In genomic region chr10:3116508-3117100, GRCh38 we compare ENCODE assay signal across 24 cellular contexts.
"Had no signal": no experiment of that assay in that cellular context is flagged by ENCODE, and none has a peak within 500 bp of the region (broad histone marks: within the 10 kb centered on the region; RNA-seq: fewer than 3 reads in every experiment).

No MANE protein-coding gene starts in this region.

- ATAC-seq: activated CD8-positive, alpha-beta memory T cell treated with anti-CD3 and anti-CD28 coated beads, Interleukin-2, amount 10 ng/mL, durations not matched to agents 7 days and 5 days; activated CD8-positive, alpha-beta T cell treated with anti-CD3 and anti-CD28 coated beads for 36 hours; mucosa of descending colon; sciatic nerve; stimulated activated memory B cell treated with anti-CD40 and anti-IgM and Interleukin-4, amounts not matched to agents 10 μg/mL and 1 μg/mL and 100 μg/mL, for 72 hours; T-cell had no signal

- H3K27me3 ChIP-seq: adrenal gland, breast epithelium, colonic mucosa, heart right ventricle had no signal

- H3K27ac Mint-ChIP-seq: activated CD4-positive, alpha-beta T cell treated with anti-CD3 and anti-CD28 coated beads, Interleukin-2, amount 10 ng/mL, durations not matched to agents 7 days and 5 days; activated CD8-positive, alpha-beta memory T cell treated with anti-CD3 and anti-CD28 coated beads, Interleukin-2, amount 10 ng/mL, durations not matched to agents 7 days and 5 days; activated CD8-positive, alpha-beta T cell treated with anti-CD3 and anti-CD28 coated beads for 36 hours; activated naive CD8-positive, alpha-beta T cell; nephron progenitor cell; stimulated activated memory B cell treated with anti-CD40 and anti-IgM and Interleukin-4, amounts not matched to agents 10 μg/mL and 1 μg/mL and 100 μg/mL, for 72 hours; T-cell; type B pancreatic cell had no signal

- H3K9me3 Mint-ChIP-seq: activated CD4-positive, alpha-beta T cell treated with anti-CD3 and anti-CD28 coated beads, Interleukin-2, amount 10 ng/mL, durations not matched to agents 7 days and 5 days; activated CD8-positive, alpha-beta T cell treated with anti-CD3 and anti-CD28 coated beads for 36 hours; nephron progenitor cell; stimulated activated memory B cell treated with anti-CD40 and anti-IgM and Interleukin-4, amounts not matched to agents 10 μg/mL and 1 μg/mL and 100 μg/mL, for 72 hours; T-cell; type B pancreatic cell had no signal

- H3K27me3 Mint-ChIP-seq: activated CD4-positive, alpha-beta T cell treated with anti-CD3 and anti-CD28 coated beads, Interleukin-2, amount 10 ng/mL, durations not matched to agents 7 days and 5 days; activated CD8-positive, alpha-beta memory T cell treated with anti-CD3 and anti-CD28 coated beads, Interleukin-2, amount 10 ng/mL, durations not matched to agents 7 days and 5 days; activated CD8-positive, alpha-beta T cell treated with anti-CD3 and anti-CD28 coated beads for 36 hours; activated naive CD8-positive, alpha-beta T cell; stimulated activated memory B cell treated with anti-CD40 and anti-IgM and Interleukin-4, amounts not matched to agents 10 μg/mL and 1 μg/mL and 100 μg/mL, for 72 hours; T-cell; type B pancreatic cell had no signal

- H3K9me3 ChIP-seq: adrenal gland, breast epithelium, colonic mucosa, heart right ventricle, mucosa of descending colon, thoracic aorta had no signal

- DNase-seq: activated CD4-positive, alpha-beta T cell treated with anti-CD3 and anti-CD28 coated beads, Interleukin-2, amount 10 ng/mL, durations not matched to agents 7 days and 5 days; activated CD4-positive, CD25-positive, alpha-beta regulatory T cell treated with anti-CD3 and anti-CD28 coated beads, Interleukin-2, amount 50 U/mL, for 72 hours; activated CD8-positive, alpha-beta memory T cell treated with anti-CD3 and anti-CD28 coated beads, Interleukin-2, amount 10 ng/mL, durations not matched to agents 7 days and 5 days; activated CD8-positive, alpha-beta T cell treated with anti-CD3 and anti-CD28 coated beads for 36 hours; activated T-cell treated with anti-CD3 and anti-CD28 coated beads for 4 hours; colonic mucosa; heart right ventricle; islet precursor cell; mesenchymal stem cell; mucosa of descending colon; nephron progenitor cell; nucleus accumbens; small intestine; stimulated activated CD4-positive, alpha-beta T cell treated with anti-CD3 and anti-CD28 coated beads, Interleukin-2, amount 100 ng/mL, for 24 hours; T-cell; WERI-Rb-1 had no signal

- H3K4me1 ChIP-seq: breast epithelium, colonic mucosa had no signal

- H3K4me1 Mint-ChIP-seq: activated CD4-positive, alpha-beta T cell treated with anti-CD3 and anti-CD28 coated beads, Interleukin-2, amount 10 ng/mL, durations not matched to agents 7 days and 5 days; activated CD8-positive, alpha-beta memory T cell treated with anti-CD3 and anti-CD28 coated beads, Interleukin-2, amount 10 ng/mL, durations not matched to agents 7 days and 5 days; T-cell had no signal

- H3K4me3 ChIP-seq: breast epithelium, colonic mucosa, heart right ventricle, mucosa of descending colon, thoracic aorta had no signal

- FAIRE-seq: small intestine, TTC549 had no signal

- H3K27ac ChIP-seq: breast epithelium, colonic mucosa, thoracic aorta, WERI-Rb-1 had no signal

- H3K36me3 ChIP-seq: adrenal gland, breast epithelium, WERI-Rb-1 had no signal

- H3K4me3 Mint-ChIP-seq: activated CD4-positive, alpha-beta T cell treated with anti-CD3 and anti-CD28 coated beads, Interleukin-2, amount 10 ng/mL, durations not matched to agents 7 days and 5 days; activated CD8-positive, alpha-beta memory T cell treated with anti-CD3 and anti-CD28 coated beads, Interleukin-2, amount 10 ng/mL, durations not matched to agents 7 days and 5 days; activated CD8-positive, alpha-beta T cell treated with anti-CD3 and anti-CD28 coated beads for 36 hours; activated naive CD8-positive, alpha-beta T cell; nephron progenitor cell; stimulated activated memory B cell treated with anti-CD40 and anti-IgM and Interleukin-4, amounts not matched to agents 10 μg/mL and 1 μg/mL and 100 μg/mL, for 72 hours; T-cell; type B pancreatic cell had no signal
